ENCODE assay signal across 11 cellular contexts in the genomic region with DNA sequence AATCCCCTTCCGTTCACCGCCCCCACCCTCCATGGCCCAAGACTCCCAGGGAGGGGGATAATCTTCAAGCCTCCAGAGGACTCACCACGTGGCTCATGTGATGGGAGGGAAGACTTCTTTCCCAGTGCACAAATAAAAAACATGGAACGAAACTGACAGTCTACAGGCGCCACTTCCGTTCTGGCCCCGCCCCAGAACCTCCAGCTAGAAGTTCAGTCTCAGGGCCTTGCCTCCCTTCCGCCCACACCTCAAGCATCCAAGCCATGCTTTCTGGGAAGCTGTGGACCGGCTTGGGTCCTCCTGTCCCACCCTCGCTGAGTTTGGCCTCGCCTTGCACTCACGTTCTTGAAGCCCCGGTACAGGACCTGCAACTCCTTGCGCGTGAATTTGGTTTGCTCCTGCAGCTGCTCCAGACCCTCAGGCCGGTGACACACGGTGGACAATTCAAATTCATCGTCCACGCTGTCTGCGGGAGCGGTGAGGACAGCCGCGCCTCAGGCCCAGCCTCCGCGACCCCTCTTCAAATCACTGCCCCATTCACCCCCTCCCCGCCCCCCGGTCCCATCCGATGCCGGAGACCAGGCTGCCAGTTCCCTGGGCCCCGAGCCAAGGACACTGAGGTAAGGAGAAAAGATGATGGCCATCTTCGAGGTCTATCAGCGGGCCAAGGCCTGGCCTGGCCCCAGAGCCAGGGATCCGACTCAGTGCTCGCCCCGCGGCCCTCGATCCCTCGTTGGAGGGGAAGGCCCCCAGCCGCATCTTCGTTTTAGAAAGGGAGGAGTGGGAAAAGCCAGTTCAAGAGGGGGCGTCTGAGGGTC. TPM values are rescaled to one million over a fixed set of nuclear protein-coding genes. Genes with fewer than 3 reads are reported as not detected.
DNase-seq lines count a peak whose midpoint lies in the region; ATAC-seq and TF ChIP-seq lines count a peak whose summit lies in the region.
"Had no signal": no experiment of that assay in that cellular context is flagged by ENCODE, and none has a peak within 500 bp of the region (broad histone marks: within the 10 kb centered on the region; RNA-seq: fewer than 3 reads in every experiment).

No MANE protein-coding gene starts in this region.

- H3K9me3 ChIP-seq in CD4-positive, alpha-beta T cell (ENCODE audit: control insufficient read depth, low read length): no peaks in the 10 kb centered on the region
- H3K9me3 ChIP-seq in OCI-LY3 (ENCODE audit: insufficient read depth, low read length): no peaks in the 10 kb centered on the region
- H3K9me3 ChIP-seq in tibial artery: no peaks in the 10 kb centered on the region

- TF ChIP-seq CTCF in CD4-positive, alpha-beta T cell (IDR thresholded peaks at IDR 0.05): no peak
- TF ChIP-seq CTCF in OCI-LY3 (IDR thresholded peaks at IDR 0.05; ENCODE audit: low read depth, low read length): no peak
- TF ChIP-seq CTCF in retinal pigment epithelial cell (conservative IDR thresholded peaks at IDR 0.05; ENCODE audit: low read depth, low read length): no peak
- no peak for TF ChIP-seq CTCF in activated CD8-positive, alpha-beta T cell treated with anti-CD3 and anti-CD28 coated beads for 36 hours (IDR thresholded peaks at IDR 0.05)
- TF ChIP-seq CTCF in tibial artery (IDR thresholded peaks at IDR 0.05): no peak

- H3K36me3 Mint-ChIP-seq in CD4-positive, alpha-beta T cell (ENCODE audit: low read depth): peaks cover 9% of the 10 kb centered on the region
- no peaks in the 10 kb centered on the region for H3K36me3 Mint-ChIP-seq in activated CD8-positive, alpha-beta T cell treated with anti-CD3 and anti-CD28 coated beads for 36 hours (ENCODE audit: low read depth)
- H3K36me3 Mint-ChIP-seq: activated naive CD8-positive, alpha-beta T cell had no signal

- no peaks in the 10 kb centered on the region for H3K27me3 ChIP-seq in CD4-positive, alpha-beta T cell (ENCODE audit: control insufficient read depth, insufficient read depth, low read length)
- H3K27me3 ChIP-seq in OCI-LY3 (ENCODE audit: low read depth, low read length) (no peaks in the 10 kb centered on the region), tibial artery (no peaks in the 10 kb centered on the region)

- no peak overlapping the region for H3K9ac ChIP-seq in OCI-LY3 (ENCODE audit: low read length)

- peaks cover 5% of the 10 kb centered on the region; the same call in 1 of the 2 replicates for H4K20me1 ChIP-seq in OCI-LY3 (ENCODE audit: insufficient read depth, low read length)

- H3K4me1 ChIP-seq in OCI-LY3 (ENCODE audit: low read length) (peaks cover 16% of the 10 kb centered on the region), tibial artery (peaks cover 0 to 27% (median 19%) of the 10 kb centered on the region in 4 donors)

- intact Hi-C loops in CD4-positive, alpha-beta T cell (cut with DNase I, micrococcal nuclease): loop anchor here in 1 of 2 experiments (10.0 kb wide), 2 partner anchors 474 to 676 kb away; partner anchors contain the start of genes ACTR1A, BTRC and SUFU
- intact Hi-C loops in left ventricle myocardium superior (cut with micrococcal nuclease): no loop called here
- intact Hi-C loops in activated CD8-positive, alpha-beta T cell treated with anti-CD3 and anti-CD28 coated beads for 36 hours (cut with micrococcal nuclease): no loop called here
- intact Hi-C loops in tibial artery (cut with DNase I; ENCODE audit: low total_unique reads): no loop called here

- H3K27ac Mint-ChIP-seq in CD4-positive, alpha-beta T cell: peak overlapping the region; percentile 30
- no peak overlapping the region for H3K27ac Mint-ChIP-seq in activated CD8-positive, alpha-beta T cell treated with anti-CD3 and anti-CD28 coated beads for 36 hours

- no peak overlapping the region for H3K27ac ChIP-seq in CD4-positive, alpha-beta T cell (ENCODE audit: low read depth, low read length)
- H3K27ac ChIP-seq in OCI-LY3 (ENCODE audit: low read length) (no peak overlapping the region), tibial artery (no peak overlapping the region)

- CTCF ChIA-PET in CD4-positive, alpha-beta T cell (lab: Charles Lee): interaction anchor here (2.5 to 5.3 kb wide), 2 partner anchors 10 to 12 kb away, joined by 10 to 24 read pairs; partner anchors contain the start of gene OGA
- CTCF ChIA-PET in activated CD8-positive, alpha-beta T cell treated with anti-CD3 and anti-CD28 coated beads for 36 hours (lab: Charles Lee): interaction anchor here (1.1 to 2.5 kb wide), 2 partner anchors 7 to 12 kb away, joined by 4 to 15 read pairs; no protein-coding TSS in a partner anchor

- H3K36me3 ChIP-seq in OCI-LY3 (replicated peaks; ENCODE audit: low read depth, low read length): no peaks in the 10 kb centered on the region
- H3K36me3 ChIP-seq in tibial artery: no peaks in the 10 kb centered on the region

- no peak overlapping the region for H2AFZ ChIP-seq in OCI-LY3 (ENCODE audit: low read depth, low read length)

- peaks cover 5% of the 10 kb centered on the region for H3K27me3 Mint-ChIP-seq in CD4-positive, alpha-beta T cell
- H3K27me3 Mint-ChIP-seq in activated CD8-positive, alpha-beta T cell treated with anti-CD3 and anti-CD28 coated beads for 36 hours: no peaks in the 10 kb centered on the region
- H3K27me3 Mint-ChIP-seq: activated naive CD8-positive, alpha-beta T cell had no signal

- H3K79me2 ChIP-seq in OCI-LY3 (ENCODE audit: low read length): no peaks in the 10 kb centered on the region

- peak overlapping the region; percentile 26; the same call in 1 of the 2 replicates for H3K4me2 ChIP-seq in OCI-LY3 (ENCODE audit: low read length)

- no peak overlapping the region for H3K4me3 ChIP-seq in OCI-LY3 (ENCODE audit: low read length)
- H3K4me3 ChIP-seq in retinal pigment epithelial cell (ENCODE audit: low read length): peak overlapping the region; percentile 42
- H3K4me3 ChIP-seq in tibial artery: peak overlapping the region in 1 of 2 donors; percentile 64

- POLR2A ChIA-PET in CD4-positive, alpha-beta T cell (lab: Charles Lee): interaction anchor here (16.7 kb wide), 1 partner anchor 12 kb away, joined by 223 read pairs; the partner anchor contains the start of gene OGA
- POLR2A ChIA-PET in activated CD8-positive, alpha-beta T cell treated with anti-CD3 and anti-CD28 coated beads for 36 hours (lab: Charles Lee): interaction anchor here (0.6 to 2.4 kb wide), 6 partner anchors 10 to 306 kb away, joined by 3 to 28 read pairs (median 6); partner anchors contain the start of genes NPM3 and OGA

- peak in 1 of 10 experiments; percentile 29 for DNase-seq in CD4-positive, alpha-beta T cell
- DNase-seq in left ventricle myocardium superior (peak; percentile 52), retinal pigment epithelial cell (ENCODE audit: low read depth) (no peak), globus pallidus (ENCODE audit: low spot score) (no peak), AG20443 (ENCODE audit: low spot score) (no peak), tibial artery (no peak)
- no peak for DNase-seq in activated CD8-positive, alpha-beta T cell treated with anti-CD3 and anti-CD28 coated beads for 36 hours
- DNase-seq: COR-L47 had no signal

- peaks cover 40% of the 10 kb centered on the region for H3K4me1 Mint-ChIP-seq in CD4-positive, alpha-beta T cell (ENCODE audit: low read depth)
- peaks cover 30% of the 10 kb centered on the region for H3K4me1 Mint-ChIP-seq in activated CD8-positive, alpha-beta T cell treated with anti-CD3 and anti-CD28 coated beads for 36 hours (ENCODE audit: low read depth)

- peak overlapping the region; percentile 34 for H3K4me3 Mint-ChIP-seq in CD4-positive, alpha-beta T cell
- H3K4me3 Mint-ChIP-seq in activated CD8-positive, alpha-beta T cell treated with anti-CD3 and anti-CD28 coated beads for 36 hours: no peak overlapping the region

- ATAC-seq in CD4-positive, alpha-beta T cell (ENCODE audit: poor library complexity): no peak
- ATAC-seq in left ventricle myocardium superior: no peak
- no peak for ATAC-seq in activated CD8-positive, alpha-beta T cell treated with anti-CD3 and anti-CD28 coated beads for 36 hours

- no peaks in the 10 kb centered on the region for H3K9me3 Mint-ChIP-seq in CD4-positive, alpha-beta T cell
- no peaks in the 10 kb centered on the region for H3K9me3 Mint-ChIP-seq in activated CD8-positive, alpha-beta T cell treated with anti-CD3 and anti-CD28 coated beads for 36 hours

RNA-seq across cellular contexts. Expression of gene OGA, which starts 10.7 kb away (rescaled TPM):
- 100 to 1,000 TPM; 395 to 416 TPM for total RNA-seq in CD4-positive, alpha-beta T cell
- 79.8 TPM for total RNA-seq in left ventricle myocardium superior
- total RNA-seq in activated CD8-positive, alpha-beta T cell treated with anti-CD3 and anti-CD28 coated beads for 36 hours: 100 to 1,000 TPM; 125 to 130 TPM

RNA-seq across cellular contexts. Expression of gene KCNIP2, which starts 14.7 kb away (rescaled TPM):
- 1 to 10 TPM in 1 of 2 experiments, under 1 TPM in 1; 0.77 to 1.6 TPM for total RNA-seq in CD4-positive, alpha-beta T cell
- 568 TPM for total RNA-seq in left ventricle myocardium superior
- total RNA-seq in activated CD8-positive, alpha-beta T cell treated with anti-CD3 and anti-CD28 coated beads for 36 hours: 1 to 10 TPM; 2.4 to 3.1 TPM

RNA-seq across cellular contexts. Expression of gene NPM3, which starts 45.7 kb away (rescaled TPM):
- total RNA-seq in CD4-positive, alpha-beta T cell: 10 to 100 TPM; 15.5 to 15.8 TPM
- 8.4 TPM for total RNA-seq in left ventricle myocardium superior
- 100 to 1,000 TPM; 235 to 264 TPM for total RNA-seq in activated CD8-positive, alpha-beta T cell treated with anti-CD3 and anti-CD28 coated beads for 36 hours

RNA-seq across cellular contexts. Expression of gene FGF8, which starts 53.0 kb away (rescaled TPM):
- not detected for total RNA-seq in CD4-positive, alpha-beta T cell
- not detected for total RNA-seq in left ventricle myocardium superior
- under 1 TPM in 1 of 2 experiments, not detected in 1; 0.38 TPM for total RNA-seq in activated CD8-positive, alpha-beta T cell treated with anti-CD3 and anti-CD28 coated beads for 36 hours
- total RNA-seq: lower leg skin had no signal

Comparison
In these comparisons a context has a peak if more than half of its experiments do, and no peak if none do; other contexts are left out.
1. RNA of gene KCNIP2, which starts 14.7 kb away (total RNA-seq): 568 TPM in left ventricle myocardium superior (single experiment); 2.4 to 3.1 TPM in activated CD8-positive, alpha-beta T cell treated with anti-CD3 and anti-CD28 coated beads for 36 hours and 0.77 to 1.6 TPM in CD4-positive, alpha-beta T cell; every median in the first group is over 100 times any median in the second.
2. RNA of gene NPM3, which starts 45.7 kb away (total RNA-seq): 235 to 264 TPM in activated CD8-positive, alpha-beta T cell treated with anti-CD3 and anti-CD28 coated beads for 36 hours; 15.5 to 15.8 TPM in CD4-positive, alpha-beta T cell and 8.4 TPM in left ventricle myocardium superior (single experiment); every median in the first group is over 10 times any median in the second.